Comparison of ENCODE assay signal across 8 cellular contexts in genomic region chr14:105488781-105489606, GRCh38. TPM values are rescaled to one million over a fixed set of nuclear protein-coding genes. Genes with fewer than 3 reads are reported as not detected.
DNase-seq lines count a peak whose midpoint lies in the region; ATAC-seq and TF ChIP-seq lines count a peak whose summit lies in the region.

No MANE protein-coding gene starts in this region.

- TF ChIP-seq CTCF in lower lobe of right lung (IDR thresholded peaks at IDR 0.05), result no peak
- no peak for TF ChIP-seq CTCF in thoracic aorta (IDR thresholded peaks at IDR 0.05)

- H3K27ac Mint-ChIP-seq in T-helper 1 cell treated with Interleukin-12 subunit alpha and Interleukin-12 subunit beta and Interleukin-4 antibody, amounts not matched to agents 30 μg/mL and 1 μg/mL, for 36 hours, result peak overlapping the region; percentile 86
- H3K27ac Mint-ChIP-seq in activated T-helper 2 cell treated with anti-CD3 and anti-CD28 coated beads, Interferon-gamma antibody, Interleukin-2, Interleukin-4, amounts not matched to agents 10 μg/mL and 5 μg/mL and 100 μg/mL, durations not matched to agents 14 hours and 24 hours and 36 hours, result peak overlapping the region; percentile 83

- H3K27me3 ChIP-seq in lower lobe of right lung (ENCODE audit: low read depth), result no peaks in the 10 kb centered on the region
- no peaks in the 10 kb centered on the region for H3K27me3 ChIP-seq in thoracic aorta (replicated peaks; ENCODE audit: insufficient read depth)

- intact Hi-C loops in activated T-helper 2 cell treated with anti-CD3 and anti-CD28 coated beads, Interferon-gamma antibody, Interleukin-2, Interleukin-4, amounts not matched to agents 10 μg/mL and 5 μg/mL and 100 μg/mL, durations not matched to agents 14 hours and 24 hours and 36 hours (cut with micrococcal nuclease), result loop anchor here (5.0 to 10.0 kb wide), 2 partner anchors 72 to 694 kb away; partner anchors contain the start of genes AKT1 and MTA1
- intact Hi-C loops in lower lobe of right lung (cut with DNase I), result no loop called here

- H3K9me3 Mint-ChIP-seq in T-helper 1 cell treated with Interleukin-12 subunit alpha and Interleukin-12 subunit beta and Interleukin-4 antibody, amounts not matched to agents 30 μg/mL and 1 μg/mL, for 36 hours, result no peaks in the 10 kb centered on the region
- no peaks in the 10 kb centered on the region for H3K9me3 Mint-ChIP-seq in activated T-helper 2 cell treated with anti-CD3 and anti-CD28 coated beads, Interferon-gamma antibody, Interleukin-2, Interleukin-4, amounts not matched to agents 10 μg/mL and 5 μg/mL and 100 μg/mL, durations not matched to agents 14 hours and 24 hours and 36 hours

- peak overlapping the region; percentile 99 for H3K27ac ChIP-seq in lower lobe of right lung
- H3K27ac ChIP-seq in thoracic aorta, result peak overlapping the region; percentile 83 to 100

- H3K36me3 ChIP-seq in lower lobe of right lung (no peaks in the 10 kb centered on the region), thoracic aorta (no peaks in the 10 kb centered on the region)

- no peaks in the 10 kb centered on the region for H3K9me3 ChIP-seq in lower lobe of right lung
- H3K9me3 ChIP-seq in thoracic aorta, result no peaks in the 10 kb centered on the region

- DNase-seq in T-helper 1 cell (no peak), lower lobe of right lung (no peak), thoracic aorta (ENCODE audit: low spot score) (no peak), iPS-NIHi7 (ENCODE audit: extremely low spot score) (no peak)
- no peak for DNase-seq in activated T-helper 2 cell treated with anti-CD3 and anti-CD28 coated beads, Interferon-gamma antibody, Interleukin-2, Interleukin-4, amounts not matched to agents 10 μg/mL and 5 μg/mL and 100 μg/mL, durations not matched to agents 14 hours and 24 hours and 36 hours (ENCODE audit: low spot score)

- H3K4me1 ChIP-seq in lower lobe of right lung (peaks cover 59% of the 10 kb centered on the region), thoracic aorta (ENCODE audit: control insufficient read depth in 1 of 2, low read depth in 2 of 2) (peaks cover 25 to 69% of the 10 kb centered on the region in 2 donors)

- H3K4me3 Mint-ChIP-seq in T-helper 1 cell treated with Interleukin-12 subunit alpha and Interleukin-12 subunit beta and Interleukin-4 antibody, amounts not matched to agents 30 μg/mL and 1 μg/mL, for 36 hours, result peak overlapping the region; percentile 86
- peak overlapping the region; percentile 85 for H3K4me3 Mint-ChIP-seq in activated T-helper 2 cell treated with anti-CD3 and anti-CD28 coated beads, Interferon-gamma antibody, Interleukin-2, Interleukin-4, amounts not matched to agents 10 μg/mL and 5 μg/mL and 100 μg/mL, durations not matched to agents 14 hours and 24 hours and 36 hours (ENCODE audit: low read depth)

- no peaks in the 10 kb centered on the region for H3K36me3 Mint-ChIP-seq in T-helper 1 cell treated with Interleukin-12 subunit alpha and Interleukin-12 subunit beta and Interleukin-4 antibody, amounts not matched to agents 30 μg/mL and 1 μg/mL, for 36 hours (ENCODE audit: low read depth)
- H3K36me3 Mint-ChIP-seq in activated T-helper 2 cell treated with anti-CD3 and anti-CD28 coated beads, Interferon-gamma antibody, Interleukin-2, Interleukin-4, amounts not matched to agents 10 μg/mL and 5 μg/mL and 100 μg/mL, durations not matched to agents 14 hours and 24 hours and 36 hours (ENCODE audit: low read depth), result peaks cover 6% of the 10 kb centered on the region

- peaks cover 15% of the 10 kb centered on the region for H3K4me1 Mint-ChIP-seq in T-helper 1 cell treated with Interleukin-12 subunit alpha and Interleukin-12 subunit beta and Interleukin-4 antibody, amounts not matched to agents 30 μg/mL and 1 μg/mL, for 36 hours (ENCODE audit: low read depth)
- peaks cover 19% of the 10 kb centered on the region for H3K4me1 Mint-ChIP-seq in activated T-helper 2 cell treated with anti-CD3 and anti-CD28 coated beads, Interferon-gamma antibody, Interleukin-2, Interleukin-4, amounts not matched to agents 10 μg/mL and 5 μg/mL and 100 μg/mL, durations not matched to agents 14 hours and 24 hours and 36 hours (ENCODE audit: low read depth)

- no peak for ATAC-seq in lower lobe of right lung
- ATAC-seq in thoracic aorta (ENCODE audit: insufficient number of reproducible peaks, low FRiP score, low read depth), result no peak
- no peak for ATAC-seq in GM21576 (IDR thresholded peaks at IDR 0.05; ENCODE audit: unreplicated experiment)
- no peak for ATAC-seq in esophagus mucosa

- H3K4me3 ChIP-seq in lower lobe of right lung, result peak overlapping the region; percentile 83
- peak overlapping the region; percentile 82 for H3K4me3 ChIP-seq in thoracic aorta

- H3K27me3 Mint-ChIP-seq in T-helper 1 cell treated with Interleukin-12 subunit alpha and Interleukin-12 subunit beta and Interleukin-4 antibody, amounts not matched to agents 30 μg/mL and 1 μg/mL, for 36 hours (ENCODE audit: low read depth), result no peaks in the 10 kb centered on the region
- no peaks in the 10 kb centered on the region for H3K27me3 Mint-ChIP-seq in activated T-helper 2 cell treated with anti-CD3 and anti-CD28 coated beads, Interferon-gamma antibody, Interleukin-2, Interleukin-4, amounts not matched to agents 10 μg/mL and 5 μg/mL and 100 μg/mL, durations not matched to agents 14 hours and 24 hours and 36 hours (ENCODE audit: low read depth)

RNA-seq across cellular contexts. Expression of gene TEDC1, which starts 2.1 kb away (rescaled TPM):
- total RNA-seq in activated T-helper 2 cell treated with anti-CD3 and anti-CD28 coated beads, Interferon-gamma antibody, Interleukin-2, Interleukin-4, amounts not matched to agents 10 μg/mL and 5 μg/mL and 100 μg/mL, durations not matched to agents 14 hours and 24 hours and 36 hours, result 38.2 and 42.6 TPM in 2 replicates
- 10.6 TPM for total RNA-seq in lower lobe of right lung
- 10 to 100 TPM in 1 of 2 donors, 1 to 10 TPM in 1; 7.8 to 42.1 TPM for total RNA-seq in thoracic aorta
- total RNA-seq in esophagus mucosa, result 8.9 TPM

RNA-seq across cellular contexts. Expression of gene CRIP1, which starts 2.3 kb away (rescaled TPM):
- total RNA-seq in activated T-helper 2 cell treated with anti-CD3 and anti-CD28 coated beads, Interferon-gamma antibody, Interleukin-2, Interleukin-4, amounts not matched to agents 10 μg/mL and 5 μg/mL and 100 μg/mL, durations not matched to agents 14 hours and 24 hours and 36 hours, result 156 and 185 TPM in 2 replicates
- 237 TPM for total RNA-seq in lower lobe of right lung
- 100 to 1,000 TPM in 1 of 2 donors, 10 to 100 TPM in 1; 75.4 to 325 TPM for total RNA-seq in thoracic aorta
- 42.6 TPM for total RNA-seq in esophagus mucosa

RNA-seq across cellular contexts. Expression of gene CRIP2, which starts 14.4 kb away (rescaled TPM):
- 0.16 and 0.55 TPM in 2 replicates for total RNA-seq in activated T-helper 2 cell treated with anti-CD3 and anti-CD28 coated beads, Interferon-gamma antibody, Interleukin-2, Interleukin-4, amounts not matched to agents 10 μg/mL and 5 μg/mL and 100 μg/mL, durations not matched to agents 14 hours and 24 hours and 36 hours
- total RNA-seq in lower lobe of right lung, result 143 TPM
- total RNA-seq in thoracic aorta, result 100 to 1,000 TPM; 307 to 748 TPM
- total RNA-seq in esophagus mucosa, result 51.5 TPM

RNA-seq across cellular contexts. Expression of gene TMEM121, which starts 37.4 kb away (rescaled TPM):
- total RNA-seq in activated T-helper 2 cell treated with anti-CD3 and anti-CD28 coated beads, Interferon-gamma antibody, Interleukin-2, Interleukin-4, amounts not matched to agents 10 μg/mL and 5 μg/mL and 100 μg/mL, durations not matched to agents 14 hours and 24 hours and 36 hours, result 8.2 and 9.6 TPM in 2 replicates
- total RNA-seq in lower lobe of right lung (3.0 TPM), thoracic aorta (1 to 10 TPM; 2.6 to 5.5 TPM), esophagus mucosa (0.48 TPM)

Comparison
In these comparisons a context has a peak if more than half of its experiments do, and no peak if none do; other contexts are left out.
1. RNA of gene CRIP2, which starts 14.4 kb away (total RNA-seq): 307 to 748 TPM in thoracic aorta, 143 TPM in lower lobe of right lung (single experiment) and 51.5 TPM in esophagus mucosa (single experiment); 0.16 to 0.55 TPM in activated T-helper 2 cell treated with anti-CD3 and anti-CD28 coated beads, Interferon-gamma antibody, Interleukin-2, Interleukin-4, amounts not matched to agents 10 μg/mL and 5 μg/mL and 100 μg/mL, durations not matched to agents 14 hours and 24 hours and 36 hours; every median in the first group is over 10 times any median in the second.